In genomic region chr19:48618916-48619691, GRCh38 we compare ENCODE assay signal across 8 cellular contexts. TPM values are rescaled to one million over a fixed set of nuclear protein-coding genes. Genes with fewer than 3 reads are reported as not detected.
DNase-seq lines count a peak whose midpoint lies in the region; ATAC-seq and TF ChIP-seq lines count a peak whose summit lies in the region.

TSS of gene RPL18 (minus strand) at chr19:48619178. CDS start at chr19:48619143, 35 bp downstream.
TSS of gene SPHK2 (plus strand) at chr19:48619506. CDS start at chr19:48620515, 1,009 bp downstream.

- peaks cover 38% of the 10 kb centered on the region for H3K79me2 ChIP-seq in SK-N-SH (ENCODE audit: insufficient read depth)

- POLR2A ChIA-PET in SK-N-SH (lab: Yijun Ruan, JAX), result interaction anchor here (0.6 to 1.4 kb wide), 12 partner anchors 8 to 176 kb away, joined by 3 to 17 read pairs (median 3); partner anchors contain the start of gene CA11

- H3K9me2 ChIP-seq in SK-N-SH, result no peaks in the 10 kb centered on the region

- peak within 1 kb of the TSS; percentile 91 for H3K4me2 ChIP-seq in SK-N-SH

- H3K36me3 ChIP-seq in SK-N-SH (replicated peaks in 1 of 2; ENCODE audit: control insufficient read depth in 1 of 2, insufficient read depth in 2 of 2, low read length in 1 of 2) (peaks cover 32 to 33% of the 10 kb centered on the region in 2 experiments), suprapubic skin (peaks cover 30% of the 10 kb centered on the region)

- TF ChIP-seq CTCF in SK-N-SH (IDR thresholded peaks at IDR 0.05), result no peak
- TF ChIP-seq CTCF in suprapubic skin (IDR thresholded peaks at IDR 0.05), result no peak

- ATAC-seq in HG02571 (IDR thresholded peaks at IDR 0.05; ENCODE audit: unreplicated experiment), result peak; percentile 77

- 0 out of 2 replicates have a peak, but pooled peaks have one; percentile 14 for TF ChIP-seq RAD21 in SK-N-SH (IDR thresholded peaks at IDR 0.05; ENCODE audit: low read length)

- CTCF ChIA-PET in SK-N-SH (lab: Yijun Ruan, JAX), result interaction anchor here (1.0 to 3.7 kb wide), 3 partner anchors 11 to 35 kb away, joined by 3 to 26 read pairs (median 5); no protein-coding TSS in a partner anchor

- TF ChIP-seq EP300 in SK-N-SH (IDR thresholded peaks at IDR 0.05; ENCODE audit: borderline replicate concordance in 1 of 2, low read depth in 1 of 2, low read length in 1 of 2), result peak; percentile 31 to 62; a peak in 1 of 4 replicates
- TF ChIP-seq EP300 in suprapubic skin (IDR thresholded peaks at IDR 0.05), result no peak

- H3K4me3 ChIP-seq in SK-N-SH (ENCODE audit: low read depth in 2 of 2, low read length in 1 of 2) (peak within 1 kb of the TSS; percentile 93 to 99), suprapubic skin (peak within 1 kb of the TSS; percentile 81)

- peaks cover 39% of the 10 kb centered on the region for H4K20me1 ChIP-seq in SK-N-SH (ENCODE audit: insufficient read depth)

- H3K9me3 ChIP-seq in SK-N-SH (no peaks in the 10 kb centered on the region), suprapubic skin (no peaks in the 10 kb centered on the region)

- H3K27me3 ChIP-seq in SK-N-SH (ENCODE audit: insufficient read depth), result no peaks in the 10 kb centered on the region
- no peaks in the 10 kb centered on the region for H3K27me3 ChIP-seq in suprapubic skin

- H3K4me1 ChIP-seq in SK-N-SH (ENCODE audit: control insufficient read depth in 1 of 2, insufficient read depth in 2 of 2, low read depth in 1 of 2, low read length in 1 of 2) (peaks cover 15 to 41% of the 10 kb centered on the region in 2 experiments; a peak in 3 of 4 replicates), suprapubic skin (peaks cover 72% of the 10 kb centered on the region)

- peak within 1 kb of the TSS; percentile 99 for H3K9ac ChIP-seq in SK-N-SH

- DNase-seq in GM04504 (ENCODE audit: low read depth), result peak; percentile 100
- peak; percentile 94 for DNase-seq in NCI-H1048 (lab: John Stamatoyannopoulos, UW)
- DNase-seq in SK-N-SH, result peak; percentile 97
- peak; percentile 94 for DNase-seq in activated naive CD4-positive, alpha-beta T cell treated with anti-CD3 and anti-CD28 coated beads, Interleukin-2, amount 50 U/mL, for 16 hours
- peak; percentile 97 for DNase-seq in germinal center (ENCODE audit: low spot score)
- peak; percentile 92 to 100 (median 99) for DNase-seq in nucleus accumbens (lab: John Stamatoyannopoulos, UW)
- DNase-seq in suprapubic skin (ENCODE audit: low spot score in 2 of 2), result peak; percentile 98

- under 1% methylated on average over 25 of the region's 69 CpGs for WGBS in SK-N-SH (ENCODE audit: low lambda C conversion rate)
- under 1% methylated on average over 47 of the region's 69 CpGs for WGBS in suprapubic skin

- H2AFZ ChIP-seq in SK-N-SH (ENCODE audit: low read depth), result peak within 1 kb of the TSS; percentile 36

- TF ChIP-seq POLR2A in suprapubic skin (IDR thresholded peaks at IDR 0.05), result peak; percentile 93 to 94

- H3F3A ChIP-seq in SK-N-SH (replicated peaks; ENCODE audit: insufficient read depth), result peaks cover 56% of the 10 kb centered on the region

- peak within 1 kb of the TSS; percentile 74 to 92 for H3K27ac ChIP-seq in SK-N-SH (ENCODE audit: low read depth in 2 of 2, low read length in 1 of 2)
- peak within 1 kb of the TSS; percentile 88 for H3K27ac ChIP-seq in suprapubic skin

TF ChIP-seq in SK-N-SH, 30 proteins besides CTCF, POLR2A, EP300 and RAD21 (continues in another document):
- TF ChIP-seq SMC3 (IDR thresholded peaks at IDR 0.05; ENCODE audit: low read depth, low read length) (no peak), YY1 (IDR thresholded peaks at IDR 0.05; ENCODE audit: low read depth) (peak; percentile 90), POLR2AphosphoS5 (IDR thresholded peaks at IDR 0.05; ENCODE audit: low read depth, low read length) (peak; percentile 98), FOXM1 (IDR thresholded peaks at IDR 0.05; ENCODE audit: low read depth) (no peak), TAF1 (IDR thresholded peaks at IDR 0.05; ENCODE audit: borderline replicate concordance, low read depth, low read length) (peak; percentile 97), MAX (IDR thresholded peaks at IDR 0.05; ENCODE audit: low read depth) (peak; percentile 90), TCF12 (IDR thresholded peaks at IDR 0.05) (peak; percentile 10; the same call in 1 of the 2 replicates), ZBTB33 (IDR thresholded peaks at IDR 0.05; ENCODE audit: borderline replicate concordance, low read depth) (peak; percentile 82; the same call in 1 of the 2 replicates), MXI1 (IDR thresholded peaks at IDR 0.05; ENCODE audit: low read depth, low read length) (peak; percentile 75; the same call in 1 of the 2 replicates), USF2 (IDR thresholded peaks at IDR 0.05; ENCODE audit: borderline replicate concordance, low read depth, low read length) (0 out of 2 replicates have a peak, but pooled peaks have one; percentile 31), NRF1 (IDR thresholded peaks at IDR 0.05; ENCODE audit: low read depth, low read length) (0 out of 2 replicates have a peak, but pooled peaks have one; percentile 15), CHD2 (IDR thresholded peaks at IDR 0.05; ENCODE audit: low read length, partially characterized antibody) (peak; percentile 76), ELF1 (IDR thresholded peaks at IDR 0.05) (peak; percentile 98), TEAD4 (IDR thresholded peaks at IDR 0.05; ENCODE audit: borderline replicate concordance, insufficient read depth) (no peak), GATA2 (CRISPR knock-in tag; IDR thresholded peaks at IDR 0.05) (peak; percentile 90), EZH2phosphoT487 (IDR thresholded peaks at IDR 0.05; ENCODE audit: borderline replicate concordance, low read depth) (no peak), MEF2A (IDR thresholded peaks at IDR 0.05; ENCODE audit: borderline replicate concordance, low read depth) (peak; percentile 15; the same call in 1 of the 2 replicates), RFX5 (IDR thresholded peaks at IDR 0.05; ENCODE audit: low read length) (no peak), PBX3 (IDR thresholded peaks at IDR 0.05) (peak; percentile 51; the same call in 1 of the 2 replicates), SIN3A (IDR thresholded peaks at IDR 0.05; ENCODE audit: borderline replicate concordance, low read depth, low read length) (0 out of 2 replicates have a peak, but pooled peaks have one; percentile 57), RXRA (IDR thresholded peaks at IDR 0.05; ENCODE audit: borderline replicate concordance, low read depth) (no peak), JUND (IDR thresholded peaks at IDR 0.05) (no peak), GABPA (IDR thresholded peaks at IDR 0.05; ENCODE audit: low read depth) (peak; percentile 95)

RNA-seq across cellular contexts. Expression of gene RPL18, which starts in this region (rescaled TPM):
- 2,114 and 2,225 TPM in 2 replicates for polyA plus RNA-seq in SK-N-SH (2012; rRNA removed)
- 1,690 and 2,536 TPM in 2 replicates for polyA plus RNA-seq in SK-N-SH (2012; cell fraction: cytosol; rRNA removed)
- 725 and 988 TPM in 2 replicates for polyA plus RNA-seq in SK-N-SH (2012; cell fraction: nucleus; rRNA removed)
- total RNA-seq in suprapubic skin, result 1,000 to 10,000 TPM; 2,067 to 3,423 (median 3,271) TPM

RNA-seq across cellular contexts. Expression of gene SPHK2, which starts in this region (rescaled TPM):
- polyA plus RNA-seq in SK-N-SH (2012; rRNA removed), result 14.1 and 14.8 TPM in 2 replicates
- 6.1 and 8.8 TPM in 2 replicates for polyA plus RNA-seq in SK-N-SH (2012; cell fraction: cytosol; rRNA removed)
- polyA plus RNA-seq in SK-N-SH (2012; cell fraction: nucleus; rRNA removed), result 42.4 and 44.9 TPM in 2 replicates
- 1 to 10 TPM; 3.9 to 9.9 (median 5.6) TPM for total RNA-seq in suprapubic skin

Comparison
In these comparisons a context has a peak if more than half of its experiments do, and no peak if none do; other contexts are left out.
1. Peak in every context shown above with its lines: DNase-seq, ATAC-seq, H3K4me3 ChIP-seq and H3K27ac ChIP-seq.